In genomic region chr7:46033592-46033991, GRCh38 we compare ENCODE assay signal across 15 cellular contexts.
"Had no signal": no experiment of that assay in that cellular context is flagged by ENCODE, and none has a peak within 500 bp of the region (broad histone marks: within the 10 kb centered on the region; RNA-seq: fewer than 3 reads in every experiment).

No MANE protein-coding gene starts in this region.

- H3K36me3 ChIP-seq: breast epithelium, pancreas had no signal

- H3K9me3 ChIP-seq: breast epithelium, pancreas had no signal

- H3K4me3 ChIP-seq: breast epithelium, pancreas had no signal

- H3K27me3 ChIP-seq: breast epithelium, pancreas had no signal

- H3K27ac ChIP-seq: breast epithelium, pancreas had no signal

- DNase-seq: activated CD4-positive, alpha-beta T cell treated with anti-CD3 and anti-CD28 coated beads, Interleukin-2, amount 50 U/mL, for 4 hours; activated CD8-positive, alpha-beta memory T cell treated with anti-CD3 and anti-CD28 coated beads for 24 hours; activated CD8-positive, alpha-beta memory T cell treated with anti-CD3 and anti-CD28 coated beads, Interleukin-2, amount 50 U/mL, for 4 hours; activated T-cell treated with anti-CD3 and anti-CD28 coated beads, Interleukin-2, amount 50 U/mL, for 24 hours; kidney; natural killer cell; pancreas; stimulated activated CD4-positive, alpha-beta T cell treated with anti-CD3 and anti-CD28 coated beads, Interleukin-2, amount 100 ng/mL, for 48 hours; stimulated activated naive CD8-positive, alpha-beta T cell treated with anti-CD3 and anti-CD28 coated beads, Interleukin-15, Interleukin-2, amounts not matched to agents 100 U/mL and 50 U/mL, for 24 hours had no signal

- H3K4me1 ChIP-seq: breast epithelium, pancreas had no signal

- ATAC-seq: activated naive CD4-positive, alpha-beta T cell treated with anti-CD3 and anti-CD28 coated beads, Interleukin-2, amount 50 U/mL, for 72 hours; activated T-helper 17 cell treated with anti-CD3 and anti-CD28 coated beads, Interleukin-2, amount 50 U/mL, for 72 hours; left lobe of liver; natural killer cell; pancreas; sciatic nerve; stimulated activated naive CD8-positive, alpha-beta T cell treated with anti-CD3 and anti-CD28 coated beads, Interleukin-15, Interleukin-2, amounts not matched to agents 100 U/mL and 50 U/mL, for 24 hours; WTC11 had no signal
